8 cellular contexts compared by ENCODE assay signal in the genomic region with DNA sequence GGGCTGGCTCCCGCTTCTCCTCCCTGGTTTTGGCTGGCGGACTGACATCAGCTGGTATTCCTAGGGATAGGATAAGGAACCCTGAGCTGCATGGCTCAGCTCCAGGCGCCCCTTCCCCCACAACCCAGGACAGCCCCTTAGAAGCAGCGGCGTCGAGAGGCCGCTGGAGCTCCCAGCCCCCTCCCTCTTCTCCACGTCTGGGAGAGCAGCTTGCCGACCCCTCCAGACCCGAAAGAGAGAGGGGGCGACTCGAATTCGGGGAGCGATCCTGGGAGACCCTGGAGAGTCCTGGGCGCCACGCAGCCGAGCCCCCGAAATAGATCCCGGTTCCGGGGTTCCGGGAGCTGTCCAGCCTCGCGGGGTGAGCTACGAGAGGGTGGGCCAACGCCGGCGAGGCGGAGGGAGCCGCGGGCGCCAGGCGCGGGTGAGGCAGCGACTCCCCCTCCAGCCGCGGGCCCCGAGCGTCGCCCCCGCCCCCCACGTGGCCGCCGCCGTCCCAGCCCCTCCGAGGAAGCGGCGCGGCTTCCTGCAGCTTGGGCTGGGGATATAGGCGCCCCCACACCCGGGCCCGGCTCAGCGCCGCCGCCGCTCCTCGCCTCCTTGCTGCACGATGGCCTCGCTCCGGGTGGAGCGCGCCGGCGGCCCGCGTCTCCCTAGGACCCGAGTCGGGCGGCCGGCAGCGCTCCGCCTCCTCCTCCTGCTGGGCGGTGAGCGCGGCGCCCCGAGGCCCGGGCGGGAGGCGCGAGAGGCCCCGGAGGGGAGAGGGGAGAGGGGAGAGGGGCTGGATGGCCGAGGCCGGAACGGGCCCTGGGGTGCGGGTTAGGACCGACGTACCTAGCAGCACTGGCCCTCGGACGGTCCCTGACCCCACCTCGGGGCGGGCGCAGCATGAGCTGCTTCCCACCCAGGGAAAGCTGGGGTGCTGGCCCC. TPM values are rescaled to one million over a fixed set of nuclear protein-coding genes. Genes with fewer than 3 reads are reported as not detected.
A peak's percentile ranks its signal among the peaks of the same experiment; 100 is the strongest.
DNase-seq lines count a peak whose midpoint lies in the region; ATAC-seq, FAIRE-seq and TF ChIP-seq lines count a peak whose summit lies in the region.

Gene RAMP2 (plus strand): TSS at position 576 of the 930 bp plus-strand sequence. CDS start 35 bp downstream, at position 611.

- no peak for DNase-seq in CD4-positive, alpha-beta T cell
- DNase-seq in IMR-90: no peak
- peak in 2 of 4 donors; percentile 39 for DNase-seq in body of pancreas
- DNase-seq in keratinocyte (ENCODE audit: low read depth, low spot score): no peak
- no peak for DNase-seq in stimulated activated naive B cell treated with anti-CD40 and anti-IgM and Interleukin-4, amounts not matched to agents 10 μg/mL and 1 μg/mL and 100 μg/mL, for 72 hours
- DNase-seq in Ammon's horn (ENCODE audit: low spot score): no peak
- no peak for DNase-seq in cortex of kidney (lab: John Stamatoyannopoulos, UW)

- H2BK5ac ChIP-seq in IMR-90 (ENCODE audit: low read depth, low read length, poor library complexity, severe bottlenecking): no peak within 1 kb of the TSS

- 4% methylated on average over 9 of the region's 92 CpGs; no CpG with 5 or more reads in 1 of the 2 experiments for WGBS in IMR-90 (ENCODE audit: extremely low coverage in 2 of 2, insufficient read length in 1 of 2), 2 experiments
- WGBS in body of pancreas, 2 donors: 5% methylated on average over 66 of the region's 92 CpGs; no CpG with 5 or more reads in 1 of the 2 donors

- H3K9me3 Mint-ChIP-seq in CD4-positive, alpha-beta T cell: no peaks in the 10 kb centered on the region
- H3K9me3 Mint-ChIP-seq in stimulated activated naive B cell treated with anti-CD40 and anti-IgM and Interleukin-4, amounts not matched to agents 10 μg/mL and 1 μg/mL and 100 μg/mL, for 72 hours: no peaks in the 10 kb centered on the region

- TF ChIP-seq POLR2A in IMR-90 (IDR thresholded peaks at IDR 0.05; ENCODE audit: low read depth, low read length) (no peak), body of pancreas (IDR thresholded peaks at IDR 0.05) (no peak)

- H3K56ac ChIP-seq in IMR-90 (ENCODE audit: extremely low read depth, insufficient read depth, low read length): no peak within 1 kb of the TSS

- ATAC-seq in CD4-positive, alpha-beta T cell (ENCODE audit: poor library complexity): peak; percentile 39
- peak; percentile 78 for ATAC-seq in IMR-90 (ENCODE audit: low read depth)
- peak; percentile 52 for ATAC-seq in body of pancreas
- peak; percentile 14 to 25 for ATAC-seq in stimulated activated naive B cell treated with anti-CD40 and anti-IgM and Interleukin-4, amounts not matched to agents 10 μg/mL and 1 μg/mL and 100 μg/mL, for 72 hours (replicated peaks)
- no peak for ATAC-seq in GM21423 (IDR thresholded peaks at IDR 0.05; ENCODE audit: unreplicated experiment)

- no peak within 1 kb of the TSS for H4K8ac ChIP-seq in IMR-90 (ENCODE audit: low read depth in 2 of 2, low read length in 2 of 2)

- no peaks in the 10 kb centered on the region for H3K79me1 ChIP-seq in IMR-90 (ENCODE audit: low read depth in 1 of 2, low read length in 2 of 2)

- H3K79me2 ChIP-seq in keratinocyte (ENCODE audit: control insufficient read depth, insufficient read depth, low read length): no peaks in the 10 kb centered on the region

- H2BK120ac ChIP-seq in IMR-90 (ENCODE audit: low read depth, low read length): no peak within 1 kb of the TSS

- no peak for TF ChIP-seq RAD21 in IMR-90 (IDR thresholded peaks at IDR 0.05; ENCODE audit: low read length)

- H3K4me1 ChIP-seq in IMR-90 (ENCODE audit: control insufficient read depth, insufficient read depth, low read length) (no peaks in the 10 kb centered on the region), body of pancreas (peaks cover 13% of the 10 kb centered on the region), keratinocyte (ENCODE audit: control insufficient read depth, extremely low read depth, insufficient read depth, low read length) (no peaks in the 10 kb centered on the region)

- POLR2A ChIA-PET in CD4-positive, alpha-beta T cell (lab: Charles Lee): interaction anchor here (1.1 to 1.4 kb wide), 2 partner anchors 20 to 78 kb away, joined by 4 read pairs; partner anchors contain the start of gene WNK4
- POLR2A ChIA-PET in IMR-90 (lab: Charles Lee; ENCODE audit: unreplicated experiment): interaction anchor here (0.7 kb wide), 1 partner anchor 242 kb away, joined by 3 read pairs; no protein-coding TSS in a partner anchor

- H4K91ac ChIP-seq in IMR-90 (ENCODE audit: insufficient read depth, low read depth, low read length): no peak within 1 kb of the TSS

- H3K36me3 ChIP-seq in IMR-90 (ENCODE audit: control insufficient read depth, insufficient read depth, low read length): no peaks in the 10 kb centered on the region
- H3K36me3 ChIP-seq in body of pancreas (replicated peaks in 1 of 2; ENCODE audit: insufficient read depth in 1 of 2, low read depth in 2 of 2): no peaks in the 10 kb centered on the region
- no peaks in the 10 kb centered on the region for H3K36me3 ChIP-seq in keratinocyte (ENCODE audit: control insufficient read depth in 2 of 2, extremely low read depth in 1 of 2, insufficient read depth in 2 of 2, low read length in 2 of 2)

- no peak for TF ChIP-seq CTCF in CD4-positive, alpha-beta T cell (IDR thresholded peaks at IDR 0.05)
- TF ChIP-seq CTCF in IMR-90 (conservative IDR thresholded peaks at IDR 0.05; ENCODE audit: low read depth, low read length) (no peak), body of pancreas (IDR thresholded peaks at IDR 0.05) (no peak), keratinocyte (optimal IDR thresholded peaks at IDR 0.05 in 1 of 3, IDR thresholded peaks at IDR 0.05 in 1 of 3, conservative IDR thresholded peaks at IDR 0.05 in 1 of 3; ENCODE audit: extremely low read depth in 1 of 3, insufficient read depth in 2 of 3, low read length in 3 of 3) (no peak)

- no peak within 1 kb of the TSS for H4K5ac ChIP-seq in IMR-90 (ENCODE audit: low read depth, low read length)

- no peak within 1 kb of the TSS for H3K27ac Mint-ChIP-seq in CD4-positive, alpha-beta T cell
- H3K27ac Mint-ChIP-seq in stimulated activated naive B cell treated with anti-CD40 and anti-IgM and Interleukin-4, amounts not matched to agents 10 μg/mL and 1 μg/mL and 100 μg/mL, for 72 hours: peak within 1 kb of the TSS; percentile 84

- intact Hi-C loops in CD4-positive, alpha-beta T cell (cut with DNase I, micrococcal nuclease): no loop called here
- intact Hi-C loops in IMR-90 (cut with micrococcal nuclease) (loop anchor here (5.0 kb wide), 2 partner anchors 61 to 184 kb away; partner anchors contain the start of genes BECN1 and PSMC3IP), body of pancreas (cut with DNase I) (no loop called here)

- no peaks in the 10 kb centered on the region for H4K20me1 ChIP-seq in IMR-90 (ENCODE audit: insufficient read depth, low read length)
- no peaks in the 10 kb centered on the region for H4K20me1 ChIP-seq in keratinocyte (ENCODE audit: control insufficient read depth, extremely low read depth, insufficient read depth, low read length)

- H3K4me3 ChIP-seq in IMR-90 (ENCODE audit: insufficient read depth, low read depth, low read length): peak within 1 kb of the TSS; percentile 34
- peak within 1 kb of the TSS in 1 of 2 donors; percentile 16 for H3K4me3 ChIP-seq in body of pancreas
- peak within 1 kb of the TSS in 2 of 3 experiments; percentile 38 to 40 for H3K4me3 ChIP-seq in keratinocyte (ENCODE audit: control insufficient read depth in 2 of 3, extremely low read depth in 1 of 3, insufficient read depth in 2 of 3, low read depth in 1 of 3, low read length in 3 of 3)

- H3K4me1 Mint-ChIP-seq in CD4-positive, alpha-beta T cell (ENCODE audit: low read depth): peaks cover 9% of the 10 kb centered on the region
- H3K4me1 Mint-ChIP-seq in stimulated activated naive B cell treated with anti-CD40 and anti-IgM and Interleukin-4, amounts not matched to agents 10 μg/mL and 1 μg/mL and 100 μg/mL, for 72 hours: peaks cover 20 to 27% of the 10 kb centered on the region in 2 donors

- CTCF ChIA-PET in CD4-positive, alpha-beta T cell (lab: Charles Lee): interaction anchor here (1.2 kb wide), 1 partner anchor 182 kb away, joined by 4 read pairs; no protein-coding TSS in a partner anchor
- CTCF ChIA-PET in IMR-90 (lab: Yijun Ruan, JAX): interaction anchor here (0.6 to 3.5 kb wide), 2 partner anchors 13 to 87 kb away, joined by 3 to 12 read pairs; no protein-coding TSS in a partner anchor

- H2AK5ac ChIP-seq in IMR-90 (ENCODE audit: low read depth, low read length): 0 out of 2 replicates have a peak within 1 kb of the TSS, but pooled peaks have one; percentile 3

- no peak within 1 kb of the TSS for H3K27ac ChIP-seq in CD4-positive, alpha-beta T cell (ENCODE audit: low read depth, low read length)
- H3K27ac ChIP-seq in IMR-90 (ENCODE audit: insufficient read depth, low read length) (no peak within 1 kb of the TSS), body of pancreas (peak within 1 kb of the TSS in 2 of 4 donors; percentile 15 to 30), keratinocyte (ENCODE audit: control insufficient read depth, insufficient read depth, low read length) (no peak within 1 kb of the TSS)

- H3K14ac ChIP-seq in IMR-90 (replicated peaks; ENCODE audit: low read depth, low read length): no peak within 1 kb of the TSS; the same call in 1 of the 2 replicates

- peak within 1 kb of the TSS; percentile 74 for H3K4me2 ChIP-seq in IMR-90 (ENCODE audit: low read depth, low read length)
- H3K4me2 ChIP-seq in keratinocyte (ENCODE audit: control insufficient read depth, extremely low read depth, insufficient read depth, low read depth, low read length): peak within 1 kb of the TSS; percentile 60

- dilution Hi-C loops in IMR-90 (cut with HindIII; ENCODE audit: low sequenced_read_pairs, unreplicated experiment): no loop called here
- dilution Hi-C loops in keratinocyte (cut with MboI; ENCODE audit: extremely low pct_ligation_motif_present, low sequenced_read_pairs): no loop called here

- no peak within 1 kb of the TSS for H2BK15ac ChIP-seq in IMR-90 (ENCODE audit: low read depth, low read length)

- H3K4ac ChIP-seq in IMR-90 (ENCODE audit: low read depth, low read length): no peak within 1 kb of the TSS; the same call in 1 of the 2 replicates

- no peaks in the 10 kb centered on the region for H3K9me1 ChIP-seq in IMR-90 (ENCODE audit: insufficient read depth, low read length)
- H3K9me1 ChIP-seq in keratinocyte (ENCODE audit: control insufficient read depth, extremely low read depth, insufficient read depth, low read length): no peaks in the 10 kb centered on the region

- no peak within 1 kb of the TSS for H3K18ac ChIP-seq in IMR-90 (ENCODE audit: low read depth, low read length)

- in situ Hi-C loops in IMR-90 (cut with MboI; ENCODE audit: low sequenced_read_pairs): no loop called here

- peak within 1 kb of the TSS; percentile 42 for H2AK9ac ChIP-seq in IMR-90 (replicated peaks; ENCODE audit: low read depth, low read length, poor library complexity)

- H3K9ac ChIP-seq in IMR-90 (ENCODE audit: low read depth, low read length) (no peak within 1 kb of the TSS), keratinocyte (ENCODE audit: control insufficient read depth, extremely low read depth, insufficient read depth, low read length) (no peak within 1 kb of the TSS)

- H2AFZ ChIP-seq in IMR-90 (replicated peaks; ENCODE audit: low read length, poor library complexity) (peak within 1 kb of the TSS; percentile 87), keratinocyte (ENCODE audit: control insufficient read depth, low read length) (peak within 1 kb of the TSS; percentile 56)

- no peak within 1 kb of the TSS for H2BK20ac ChIP-seq in IMR-90 (ENCODE audit: low read depth, low read length)

- H3K9me3 ChIP-seq in CD4-positive, alpha-beta T cell (ENCODE audit: control insufficient read depth, low read length): no peaks in the 10 kb centered on the region
- H3K9me3 ChIP-seq in IMR-90 (ENCODE audit: control insufficient read depth, insufficient read depth, low read length) (no peaks in the 10 kb centered on the region), body of pancreas (no peaks in the 10 kb centered on the region), keratinocyte (ENCODE audit: control insufficient read depth, low read depth, low read length) (no peaks in the 10 kb centered on the region)

- H3K27me3 Mint-ChIP-seq in CD4-positive, alpha-beta T cell: peaks cover 79% of the 10 kb centered on the region
- peaks cover 43 to 45% of the 10 kb centered on the region in 2 donors for H3K27me3 Mint-ChIP-seq in stimulated activated naive B cell treated with anti-CD40 and anti-IgM and Interleukin-4, amounts not matched to agents 10 μg/mL and 1 μg/mL and 100 μg/mL, for 72 hours

- peak within 1 kb of the TSS; percentile 67 for H3K4me3 Mint-ChIP-seq in CD4-positive, alpha-beta T cell
- H3K4me3 Mint-ChIP-seq in stimulated activated naive B cell treated with anti-CD40 and anti-IgM and Interleukin-4, amounts not matched to agents 10 μg/mL and 1 μg/mL and 100 μg/mL, for 72 hours: peak within 1 kb of the TSS; percentile 71 to 78

- peak within 1 kb of the TSS; percentile 75; the same call in 1 of the 2 replicates for H3K23ac ChIP-seq in IMR-90 (ENCODE audit: low read depth, low read length)

- no TSS peak for BruUV-seq in IMR-90 (replicated peaks; lab: Mats Ljungman, UMichigan)

- peaks cover 47% of the 10 kb centered on the region for H3K27me3 ChIP-seq in CD4-positive, alpha-beta T cell (ENCODE audit: control insufficient read depth, insufficient read depth, low read length)
- H3K27me3 ChIP-seq in IMR-90 (ENCODE audit: control insufficient read depth, insufficient read depth, low read length): peaks cover 48% of the 10 kb centered on the region
- H3K27me3 ChIP-seq in body of pancreas: peaks cover 0 to 10% of the 10 kb centered on the region in 2 donors
- H3K27me3 ChIP-seq in keratinocyte (ENCODE audit: control insufficient read depth, extremely low read depth, insufficient read depth, low read length): peaks cover 30% of the 10 kb centered on the region

- no peak for FAIRE-seq in keratinocyte (lab: Jason Lieb, UNC)

- H3K36me3 Mint-ChIP-seq in CD4-positive, alpha-beta T cell (ENCODE audit: low read depth): no peaks in the 10 kb centered on the region
- no peaks in the 10 kb centered on the region for H3K36me3 Mint-ChIP-seq in stimulated activated naive B cell treated with anti-CD40 and anti-IgM and Interleukin-4, amounts not matched to agents 10 μg/mL and 1 μg/mL and 100 μg/mL, for 72 hours

RNA-seq across cellular contexts. Expression of gene RAMP2, which starts in this region (rescaled TPM):
- total RNA-seq in CD4-positive, alpha-beta T cell: not detected
- total RNA-seq in IMR-90 (2012; rRNA removed) (0.18 and 0.28 TPM in 2 replicates), body of pancreas (1 to 10 TPM; 3.1 to 7.6 TPM)
- polyA plus RNA-seq in IMR-90 (2012; rRNA removed) (1.6 and 2.5 TPM in 2 replicates), keratinocyte (0.19 TPM in 1 of 3 replicates, not detected in the others)
- polyA plus RNA-seq in IMR-90 (2012; cell fraction: cytosol; rRNA removed): 1.7 and 1.8 TPM in 2 replicates
- 0.16 and 0.25 TPM in 2 replicates for polyA plus RNA-seq in IMR-90 (2012; cell fraction: nucleus; rRNA removed; ENCODE audit: low replicate concordance)
- not detected for polyA plus RNA-seq in keratinocyte (2011; ENCODE audit: low read depth)
- polyA plus RNA-seq in keratinocyte (2011; cell fraction: cytosol; rRNA removed): not detected in 2 replicates
- polyA plus RNA-seq in keratinocyte (2011; cell fraction: nucleus; rRNA removed): not detected in 2 replicates
- not detected in 2 replicates for polyA plus RNA-seq in keratinocyte (2012; ENCODE audit: low replicate concordance)
- polyA minus RNA-seq in keratinocyte: not detected in 3 replicates
- not detected for polyA minus RNA-seq in keratinocyte (2011; cell fraction: cytosol; rRNA and poly(A)+ RNA removed)
- not detected in 2 replicates for polyA minus RNA-seq in keratinocyte (2011; cell fraction: nucleus; rRNA and poly(A)+ RNA removed)

Comparison
In these comparisons a context has a peak if more than half of its experiments do, and no peak if none do; other contexts are left out.
1. Peak in ATAC-seq in CD4-positive, alpha-beta T cell; RNA of the gene not detected or under 1 TPM.